ENCODE assay signal across 1 cellular context in the genomic region with DNA sequence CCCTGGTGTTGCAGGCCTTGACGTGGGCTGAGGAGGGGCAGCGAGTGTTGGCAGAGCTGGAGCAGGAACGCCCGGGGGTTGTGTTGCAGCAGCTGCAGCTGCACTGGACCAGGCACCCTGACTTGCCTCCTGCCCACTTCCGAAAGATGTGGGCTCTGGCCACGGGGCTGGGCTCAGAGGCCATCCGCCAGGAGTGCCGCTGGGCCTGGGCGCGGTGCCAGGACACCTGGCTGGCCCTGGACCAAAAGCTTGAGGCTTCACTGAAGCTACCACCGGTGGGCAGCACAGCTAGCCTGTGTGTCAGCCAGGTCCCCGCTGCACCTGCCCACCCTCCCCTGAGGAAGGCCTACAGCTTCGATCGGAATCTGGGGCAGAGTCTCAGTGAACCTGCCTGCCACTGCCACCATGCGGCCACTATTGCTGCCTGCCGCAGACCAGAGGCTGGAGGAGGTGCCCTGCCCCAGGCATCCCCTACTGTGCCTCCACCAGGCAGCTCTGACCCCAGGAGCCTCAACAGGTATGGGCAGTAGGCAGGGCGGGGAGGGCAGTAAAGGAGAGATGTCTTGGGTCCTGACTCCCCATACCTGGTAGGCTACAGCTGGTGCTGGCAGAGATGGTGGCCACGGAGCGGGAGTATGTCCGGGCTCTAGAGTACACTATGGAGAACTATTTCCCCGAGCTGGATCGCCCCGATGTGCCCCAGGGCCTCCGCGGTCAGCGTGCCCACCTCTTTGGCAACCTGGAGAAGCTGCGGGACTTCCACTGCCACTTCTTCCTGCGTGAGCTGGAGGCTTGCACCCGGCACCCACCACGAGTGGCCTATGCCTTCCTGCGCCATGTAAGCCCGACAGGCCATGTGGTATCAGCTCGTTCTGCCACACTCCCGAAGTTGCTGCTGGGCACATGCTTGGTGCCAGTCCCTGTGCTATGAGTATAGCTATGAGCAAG.
TF ChIP-seq lines count a peak whose summit lies in the region.

No MANE protein-coding gene starts in this region.

TF ChIP-seq in IMR-90, 13 proteins besides CTCF, POLR2A, EP300 and RAD21:
- TF ChIP-seq NFE2L2 (IDR thresholded peaks at IDR 0.05; ENCODE audit: low read depth, low read length) = no peak
- peak; percentile 30 for TF ChIP-seq SMC3 (IDR thresholded peaks at IDR 0.05; ENCODE audit: low read depth, low read length)
